In the genomic region with DNA sequence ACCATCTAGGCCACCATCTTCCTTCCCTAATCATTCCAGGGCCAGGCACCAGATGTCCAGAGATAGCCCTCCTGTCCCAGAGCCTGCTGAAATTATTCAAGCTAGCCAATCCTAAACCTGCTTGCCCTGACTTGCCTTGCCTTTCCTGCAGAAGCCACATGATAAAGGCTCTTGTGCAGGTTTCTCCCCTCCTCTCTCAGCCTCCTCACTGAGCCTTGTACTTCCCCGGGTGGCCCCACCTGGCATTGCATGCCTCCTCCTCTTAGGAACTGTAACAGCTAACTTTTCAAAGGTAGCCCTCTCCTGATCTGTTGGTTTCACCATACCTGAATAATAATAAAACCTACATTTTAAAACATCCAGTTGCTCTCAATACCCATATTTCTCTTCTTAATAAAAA, we compare ENCODE assay signal across 24 cellular contexts. TPM values are rescaled to one million over a fixed set of nuclear protein-coding genes. Genes with fewer than 3 reads are reported as not detected.
DNase-seq lines count a peak whose midpoint lies in the region; FAIRE-seq and TF ChIP-seq lines count a peak whose summit lies in the region.
"Had no signal": no experiment of that assay in that cellular context is flagged by ENCODE, and none has a peak within 500 bp of the region (broad histone marks: within the 10 kb centered on the region; RNA-seq: fewer than 3 reads in every experiment).

No MANE protein-coding gene starts in this region.

- H3K9me3 ChIP-seq in WERI-Rb-1 (ENCODE audit: severe bottlenecking) (no peaks in the 10 kb centered on the region), small intestine (ENCODE audit: control insufficient read depth, low read depth) (no peaks in the 10 kb centered on the region)
- H3K9me3 ChIP-seq: ovary, thoracic aorta had no signal

- H3K36me3 ChIP-seq in WERI-Rb-1 (no peaks in the 10 kb centered on the region), small intestine (ENCODE audit: control insufficient read depth in 2 of 2, insufficient read depth in 2 of 2, low read length in 2 of 2) (no peaks in the 10 kb centered on the region)
- H3K36me3 ChIP-seq: ovary, thoracic aorta had no signal

- TF ChIP-seq CTCF in WERI-Rb-1 (IDR thresholded peaks at IDR 0.05; ENCODE audit: low read depth, low read length) = no peak

- WGBS in small intestine, 3 donors = 58 to 82% (median 60%) methylated on average over 1 of the region's 1 CpG

- H3K4me3 ChIP-seq in WERI-Rb-1 (ENCODE audit: low read depth, low read length) (no peak overlapping the region), small intestine (ENCODE audit: low read depth in 1 of 2, low read length in 2 of 2) (no peak overlapping the region)
- H3K4me3 ChIP-seq: K562, ovary, thoracic aorta had no signal

- POLR2A ChIA-PET in HEK293T (lab: Yijun Ruan, JAX) = no interaction called here

- no peak for FAIRE-seq in small intestine (lab: Jason Lieb, UNC)
- FAIRE-seq: A204.1, endometrium, G401.6, HTR-8/SVneo, K562 had no signal

- H3K4me1 ChIP-seq in small intestine (ENCODE audit: control insufficient read depth in 2 of 2, insufficient read depth in 1 of 2, low read depth in 1 of 2, low read length in 1 of 2) = no peaks in the 10 kb centered on the region

- DNase-seq in NCI-H1436 (lab: John Stamatoyannopoulos, UW) (peak; percentile 15), NCI-H1436 treated with DMSO at 0.1 percent for 48 hours (lab: John Stamatoyannopoulos, UW) (no peak), HEK293T (ENCODE audit: extremely low spot score) (peak; percentile 8), WERI-Rb-1 (peak; percentile 29), iPS-NIHi7 (ENCODE audit: extremely low spot score) (peak; percentile 25), SKM-1 treated with dmso at 0.1 percent for 144 hours (lab: John Stamatoyannopoulos, UW; ENCODE audit: unreplicated experiment) (no peak), NCI-H446 treated with DMSO at 0.1 percent for 48 hours (lab: John Stamatoyannopoulos, UW) (no peak), small intestine (no peak)
- DNase-seq: activated CD4-positive, alpha-beta T cell treated with anti-CD3 and anti-CD28 coated beads, Interleukin-2, amount 10 ng/mL, durations not matched to agents 24 days and 14 days; activated naive CD4-positive, alpha-beta T cell; activated T-cell treated with anti-CD3 and anti-CD28 coated beads, Interleukin-2, amount 50 U/mL, for 4 hours; CD4-positive, alpha-beta T cell; dermis blood vessel endothelial cell; islet precursor cell; ovary; PC-3; SHP77 had no signal

- H3K27me3 ChIP-seq in WERI-Rb-1 (ENCODE audit: insufficient read depth, low read depth, severe bottlenecking) = no peaks in the 10 kb centered on the region
- peaks cover 0 to 2% of the 10 kb centered on the region in 2 donors for H3K27me3 ChIP-seq in small intestine (ENCODE audit: control insufficient read depth in 2 of 2, insufficient read depth in 2 of 2, low read length in 2 of 2)
- H3K27me3 ChIP-seq: ovary had no signal

- CTCF ChIA-PET in HEK293T (lab: Yijun Ruan, JAX) = no interaction called here

- H3K27ac ChIP-seq in WERI-Rb-1 (no peak overlapping the region), small intestine (ENCODE audit: low read depth in 1 of 2, low read length in 1 of 2) (no peak overlapping the region)
- H3K27ac ChIP-seq: ovary, thoracic aorta, VCaP had no signal

TF ChIP-seq in HEK293T, 16 proteins besides CTCF, POLR2A, EP300 and RAD21:
- no peak for TF ChIP-seq LEF1 (IDR thresholded peaks at IDR 0.05; ENCODE audit: borderline replicate concordance)
- TF ChIP-seq ARNT (IDR thresholded peaks at IDR 0.05) = no peak
- no peak for TF ChIP-seq HDGF (IDR thresholded peaks at IDR 0.05; ENCODE audit: borderline replicate concordance)
- no peak for TF ChIP-seq BHLHE40 (IDR thresholded peaks at IDR 0.05; ENCODE audit: borderline replicate concordance)
- no peak for TF ChIP-seq FOXK2 (IDR thresholded peaks at IDR 0.05)
- no peak for TF ChIP-seq CTBP1 (IDR thresholded peaks at IDR 0.05; ENCODE audit: borderline replicate concordance)

RNA-seq across cellular contexts. Expression of a gene that starts 42.6 kb away (rescaled TPM):
- polyA plus RNA-seq in small intestine = 1 to 10 TPM in 1 of 3 donors, under 1 TPM in 2; 0.67 to 2.8 (median 0.81) TPM
- polyA plus RNA-seq: K562 had no signal

Comparison
In these comparisons a context has a peak if more than half of its experiments do, and no peak if none do; other contexts are left out.
1. DNase-seq: peak in NCI-H1436 (single experiment), HEK293T (single experiment), WERI-Rb-1 (single experiment) and iPS-NIHi7 (single experiment); none in NCI-H1436 treated with DMSO at 0.1 percent for 48 hours (single experiment), SKM-1 treated with dmso at 0.1 percent for 144 hours (single experiment), NCI-H446 treated with DMSO at 0.1 percent for 48 hours (single experiment) and small intestine (single experiment).